19 cellular contexts compared by ENCODE assay signal in the genomic region with DNA sequence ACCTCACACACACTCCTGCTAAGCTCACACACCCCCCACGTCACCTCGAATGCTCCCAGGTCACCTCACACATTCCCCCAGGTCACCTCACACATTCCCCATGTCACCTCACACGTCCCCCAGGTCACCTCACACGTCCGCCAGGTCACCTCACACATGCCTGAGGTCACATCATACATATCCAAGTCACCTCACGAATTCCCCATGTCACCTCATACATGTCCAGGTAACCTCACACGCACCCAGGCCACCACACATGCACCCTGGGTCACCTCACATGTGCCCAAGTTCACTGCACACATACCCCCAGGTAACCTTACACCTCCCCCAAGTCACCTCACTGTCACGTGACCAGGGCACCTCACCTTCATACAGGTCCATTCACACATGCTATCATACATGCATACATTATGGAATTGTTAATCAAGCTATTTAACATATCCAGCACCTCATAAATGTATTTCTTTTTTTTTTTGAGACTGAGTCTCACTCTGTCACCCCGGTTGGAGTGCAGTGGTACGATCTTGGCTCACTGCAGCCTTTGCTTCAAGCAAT.
"Had no signal": no experiment of that assay in that cellular context is flagged by ENCODE, and none has a peak within 500 bp of the region (broad histone marks: within the 10 kb centered on the region; RNA-seq: fewer than 3 reads in every experiment).

No MANE protein-coding gene starts in this region.

- H3K27ac ChIP-seq: colonic mucosa, hepatocyte, left ventricle myocardium inferior, lower lobe of right lung, sigmoid colon, skin epidermis had no signal

- H3K4me1 Mint-ChIP-seq: memory B cell, mesothelial cell of epicardium, nephron had no signal

- H3K36me3 Mint-ChIP-seq: memory B cell, type B pancreatic cell had no signal

- H3K27me3 Mint-ChIP-seq: type B pancreatic cell had no signal

- H3K27ac Mint-ChIP-seq: memory B cell, mesothelial cell of epicardium, nephron, type B pancreatic cell had no signal

- H3K36me3 ChIP-seq: colonic mucosa, left ventricle myocardium inferior, lower lobe of right lung, sigmoid colon had no signal

- ATAC-seq: left cardiac atrium, lower lobe of right lung had no signal

- H2AFZ ChIP-seq: hepatocyte had no signal

- FAIRE-seq: endothelial cell of umbilical vein, kidney, urothelium cell line had no signal

- H3K4me3 ChIP-seq: colonic mucosa, hepatocyte, left ventricle myocardium inferior, lower lobe of right lung, sigmoid colon, skin epidermis had no signal

- H3K9me3 ChIP-seq: colonic mucosa, left ventricle myocardium inferior, lower lobe of right lung, sigmoid colon had no signal

- DNase-seq: colonic mucosa; dermis blood vessel endothelial cell; foreskin melanocyte; head of caudate nucleus; kidney; left cardiac atrium; left ventricle myocardium inferior; lower lobe of right lung; sigmoid colon; stimulated activated CD4-positive, alpha-beta T cell treated with anti-CD3 and anti-CD28 coated beads, Interleukin-12 subunit alpha, Interleukin-12 subunit beta, amount 100 ng/mL, for 4 hours; stimulated activated naive CD4-positive, alpha-beta T cell treated with Interleukin-2 at 50 U/mL for 16 hours had no signal

- H3K4me3 Mint-ChIP-seq: memory B cell, mesothelial cell of epicardium, nephron, type B pancreatic cell had no signal

- H3K79me2 ChIP-seq: hepatocyte had no signal

- H3K4me1 ChIP-seq: colonic mucosa, left ventricle myocardium inferior, lower lobe of right lung, sigmoid colon had no signal

- H3K27me3 ChIP-seq: colonic mucosa, hepatocyte had no signal

- H3K9me3 Mint-ChIP-seq: memory B cell had no signal

- H3K4me2 ChIP-seq: hepatocyte had no signal
